ENCODE assay signal across 17 cellular contexts in the genomic region with DNA sequence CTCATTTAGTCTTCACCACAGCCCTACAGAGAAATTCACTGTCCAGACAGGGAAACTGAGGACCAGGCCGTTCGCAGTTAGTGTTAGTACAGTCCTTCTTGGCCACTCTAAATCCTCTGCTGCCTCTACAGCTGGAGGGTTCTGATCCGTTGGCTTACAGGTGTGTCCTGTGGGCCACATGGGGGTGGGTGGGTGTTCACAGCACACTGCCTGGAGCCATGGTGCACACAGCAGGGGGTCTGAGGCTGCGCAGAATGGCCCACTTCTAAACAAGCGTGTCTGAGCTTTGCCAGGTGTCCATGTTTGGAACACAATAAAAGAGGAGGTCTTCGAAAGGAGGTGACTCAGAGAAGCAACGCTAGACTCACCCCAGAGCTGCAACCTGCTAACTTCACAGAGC.
DNase-seq lines count a peak whose midpoint lies in the region; ATAC-seq lines count a peak whose summit lies in the region.
"Had no signal": no experiment of that assay in that cellular context is flagged by ENCODE, and none has a peak within 500 bp of the region (broad histone marks: within the 10 kb centered on the region; RNA-seq: fewer than 3 reads in every experiment).

No MANE protein-coding gene starts in this region.

- no peak overlapping the region for H2BK15ac ChIP-seq in neuronal stem cell (ENCODE audit: low read length)

- H3K4me1 ChIP-seq in BLaER1 treated with 17β-estradiol and CSF1 and Interleukin-3, amounts not matched to agents 10 nM and 100 nM: peaks cover 0 to 31% (median 19%) of the 10 kb centered on the region in 10 experiments; a peak in 15 of 20 replicates
- H3K4me1 ChIP-seq in neuronal stem cell (ENCODE audit: control insufficient read depth in 2 of 2, insufficient read depth in 1 of 2, low read depth in 1 of 2, low read length in 2 of 2): peaks cover 8 to 48% of the 10 kb centered on the region in 2 donors

- no peak overlapping the region for H4K91ac ChIP-seq in neuronal stem cell (ENCODE audit: low read depth, low read length, poor library complexity)

- no peaks in the 10 kb centered on the region for H3K9me3 ChIP-seq in BLaER1 treated with 17β-estradiol and CSF1 and Interleukin-3, amounts not matched to agents 10 nM and 100 nM (replicated peaks in 1 of 11)
- no peaks in the 10 kb centered on the region for H3K9me3 ChIP-seq in neuronal stem cell (replicated peaks in 1 of 2; ENCODE audit: control insufficient read depth in 2 of 2, insufficient read depth in 1 of 2, low read depth in 1 of 2, low read length in 2 of 2)
- H3K9me3 ChIP-seq: BE2C had no signal

- H3K14ac ChIP-seq in neuronal stem cell (ENCODE audit: low read length): no peak overlapping the region

- H2BK12ac ChIP-seq in neuronal stem cell (ENCODE audit: low read length): no peak overlapping the region

- WGBS in neuronal stem cell (ENCODE audit: extremely low coverage in 2 of 2, insufficient read length in 2 of 2, insufficient replicate concordance in 1 of 2), 2 donors: no CpG with 5 or more reads among the region's 7 CpGs

- no peaks in the 10 kb centered on the region; a peak in 1 of 22 replicates for H4K20me1 ChIP-seq in BLaER1 treated with 17β-estradiol and CSF1 and Interleukin-3, amounts not matched to agents 10 nM and 100 nM

- H3K23ac ChIP-seq in neuronal stem cell (ENCODE audit: low read depth, low read length, poor library complexity): no peak overlapping the region

- H2BK120ac ChIP-seq in neuronal stem cell (ENCODE audit: low read depth, low read length): no peak overlapping the region

- no peak overlapping the region for H3K4ac ChIP-seq in neuronal stem cell (ENCODE audit: low read length)

- H2BK5ac ChIP-seq in neuronal stem cell (ENCODE audit: low read length): no peak overlapping the region

- no peak overlapping the region for H2AFZ ChIP-seq in neuronal stem cell (ENCODE audit: low read length)

- peak; percentile 38 for DNase-seq in NCI-H146 treated with DMSO at 0.1 percent for 48 hours (lab: John Stamatoyannopoulos, UW; ENCODE audit: unreplicated experiment)
- peak; percentile 67 for DNase-seq in NCI-H345 treated with DMSO at 0.1 percent for 48 hours (lab: John Stamatoyannopoulos, UW; ENCODE audit: unreplicated experiment)
- DNase-seq in neuronal stem cell (ENCODE audit: low spot score): no peak
- DNase-seq in NCI-H226: no peak
- no peak for DNase-seq in hypothalamus (lab: John Stamatoyannopoulos, UW)
- DNase-seq: ACHN; BE2C; CD4-positive, alpha-beta memory T cell; DMS153; DMS79; GDM1; GOT3; HFFc6 had no signal

- H3K36me3 ChIP-seq in BLaER1 treated with 17β-estradiol and CSF1 and Interleukin-3, amounts not matched to agents 10 nM and 100 nM: no peaks in the 10 kb centered on the region
- no peaks in the 10 kb centered on the region for H3K36me3 ChIP-seq in neuronal stem cell (replicated peaks in 1 of 2; ENCODE audit: control insufficient read depth in 2 of 2, insufficient read depth in 2 of 2, low read length in 2 of 2)
- H3K36me3 ChIP-seq: BE2C had no signal

- ATAC-seq in GM21786 (IDR thresholded peaks at IDR 0.05; ENCODE audit: unreplicated experiment): no peak
- ATAC-seq: HCT116, HepG2 had no signal

- H3K4me3 ChIP-seq in BLaER1 treated with 17β-estradiol and CSF1 and Interleukin-3, amounts not matched to agents 10 nM and 100 nM: no peak overlapping the region
- no peak overlapping the region for H3K4me3 ChIP-seq in neuronal stem cell (ENCODE audit: low read length in 2 of 2)

- H2AK5ac ChIP-seq in neuronal stem cell (ENCODE audit: low read depth, low read length): no peak overlapping the region

- no peak overlapping the region for H4K8ac ChIP-seq in neuronal stem cell (ENCODE audit: low read depth, low read length)

- H3K18ac ChIP-seq in neuronal stem cell (ENCODE audit: low read length): peak overlapping the region; percentile 11

- H3K27me3 ChIP-seq in BLaER1 treated with 17β-estradiol and CSF1 and Interleukin-3, amounts not matched to agents 10 nM and 100 nM: no peaks in the 10 kb centered on the region
- H3K27me3 ChIP-seq in neuronal stem cell (ENCODE audit: control insufficient read depth in 3 of 3, insufficient read depth in 3 of 3, low read depth in 1 of 3, low read length in 3 of 3): peaks cover 0 to 30% (median 5%) of the 10 kb centered on the region in 3 experiments
- H3K27me3 ChIP-seq: BE2C had no signal

- H3K4me2 ChIP-seq in BLaER1 treated with 17β-estradiol and CSF1 and Interleukin-3, amounts not matched to agents 10 nM and 100 nM: peak overlapping the region in 7 of 11 experiments; percentile 42 to 70 (median 60); a peak in 11 of 22 replicates
- no peak overlapping the region for H3K4me2 ChIP-seq in neuronal stem cell (ENCODE audit: insufficient read depth, low read length, poor library complexity, severe bottlenecking)

- H3K9ac ChIP-seq in BLaER1 treated with 17β-estradiol and CSF1 and Interleukin-3, amounts not matched to agents 10 nM and 100 nM: no peak overlapping the region
- H3K9ac ChIP-seq in neuronal stem cell (ENCODE audit: low read depth, low read length, poor library complexity): no peak overlapping the region

- H3K27ac ChIP-seq in BLaER1 treated with 17β-estradiol and CSF1 and Interleukin-3, amounts not matched to agents 10 nM and 100 nM: no peak overlapping the region
- no peak overlapping the region for H3K27ac ChIP-seq in neuronal stem cell (replicated peaks; ENCODE audit: low read length)

- H3K79me1 ChIP-seq in neuronal stem cell (ENCODE audit: low read depth, low read length): no peaks in the 10 kb centered on the region

Comparison
In these comparisons a context has a peak if more than half of its experiments do, and no peak if none do; other contexts are left out.
1. DNase-seq: peak in NCI-H146 treated with DMSO at 0.1 percent for 48 hours (single experiment) and NCI-H345 treated with DMSO at 0.1 percent for 48 hours (single experiment); none in neuronal stem cell (single experiment), NCI-H226 (single experiment) and hypothalamus (0 of 51).